In genomic region chr4:2042207-2042946, GRCh38 we compare ENCODE assay signal across 8 cellular contexts. TPM values are rescaled to one million over a fixed set of nuclear protein-coding genes. Genes with fewer than 3 reads are reported as not detected.
DNase-seq lines count a peak whose midpoint lies in the region; ATAC-seq, FAIRE-seq and TF ChIP-seq lines count a peak whose summit lies in the region.

No MANE protein-coding gene starts in this region.

- FAIRE-seq in GM19239 (lab: Jason Lieb, UNC), result no peak

- peak; percentile 32 for ATAC-seq in GM21447 (IDR thresholded peaks at IDR 0.05; ENCODE audit: unreplicated experiment)

- no peak for TF ChIP-seq CTCF in ascending aorta (IDR thresholded peaks at IDR 0.05)

- peak overlapping the region; percentile 66 to 78 for H3K4me3 ChIP-seq in ascending aorta
- H3K4me3 ChIP-seq in iPS-11a (ENCODE audit: low read depth, low read length), result peak overlapping the region; percentile 51

- intact Hi-C loops in ascending aorta (cut with DNase I), result no loop called here

- H3K27me3 ChIP-seq in ascending aorta, result peaks cover 15% of the 10 kb centered on the region

- H3K27ac ChIP-seq in ascending aorta, result no peak overlapping the region

- DNase-seq in Ammon's horn (ENCODE audit: low spot score) (peak; percentile 67), OCI-M1 (lab: John Stamatoyannopoulos, UW) (peak; percentile 28), ascending aorta (ENCODE audit: low spot score in 2 of 2) (peak in 1 of 2 donors; percentile 61), GM19239 (ENCODE audit: insufficient read length, low spot score) (no peak), NCI-H128 (lab: John Stamatoyannopoulos, UW; ENCODE audit: unreplicated experiment) (no peak)
- DNase-seq in stimulated activated CD4-positive, alpha-beta T cell treated with anti-CD3 and anti-CD28 coated beads, Interleukin-15, amount 100 ng/mL, for 24 hours, result peak; percentile 65

- no peaks in the 10 kb centered on the region for H3K9me3 ChIP-seq in ascending aorta

- H3K36me3 ChIP-seq in ascending aorta, result no peaks in the 10 kb centered on the region

- peaks cover 5 to 10% of the 10 kb centered on the region in 2 donors for H3K4me1 ChIP-seq in ascending aorta

RNA-seq across cellular contexts. Expression of gene NAT8L, which starts 16.8 kb away (rescaled TPM):
- total RNA-seq in ascending aorta, result not detected

RNA-seq across cellular contexts. Expression of gene NELFA, which starts 33.6 kb away (rescaled TPM):
- total RNA-seq in ascending aorta, result 11.9 TPM

Comparison
In these comparisons a context has a peak if more than half of its experiments do, and no peak if none do; other contexts are left out.
1. DNase-seq: peak in Ammon's horn (single experiment), OCI-M1 (single experiment) and stimulated activated CD4-positive, alpha-beta T cell treated with anti-CD3 and anti-CD28 coated beads, Interleukin-15, amount 100 ng/mL, for 24 hours (single experiment); none in GM19239 (single experiment) and NCI-H128 (single experiment).